In genomic region chr22:27217154-27217553, GRCh38 we compare ENCODE assay signal across 16 cellular contexts.
DNase-seq lines count a peak whose midpoint lies in the region; ATAC-seq, FAIRE-seq and TF ChIP-seq lines count a peak whose summit lies in the region.
"Had no signal": no experiment of that assay in that cellular context is flagged by ENCODE, and none has a peak within 500 bp of the region (broad histone marks: within the 10 kb centered on the region; RNA-seq: fewer than 3 reads in every experiment).

No MANE protein-coding gene starts in this region.

- H2AFZ ChIP-seq in K562 (ENCODE audit: low read depth, low read length), result no peak overlapping the region

- POLR2A ChIA-PET in K562 (lab: Yijun Ruan, JAX), result no interaction called here
- POLR2A ChIA-PET in A673 (lab: Charles Lee; ENCODE audit: low non-redundant PET), result no interaction called here

- H3K9me3 ChIP-seq in BE2C, result no peaks in the 10 kb centered on the region
- no peaks in the 10 kb centered on the region for H3K9me3 ChIP-seq in K562 (replicated peaks; ENCODE audit: control insufficient read depth, insufficient read depth, low read depth, low read length)
- H3K9me3 ChIP-seq in sigmoid colon, result no peaks in the 10 kb centered on the region
- H3K9me3 ChIP-seq in ascending aorta, result no peaks in the 10 kb centered on the region
- no peaks in the 10 kb centered on the region for H3K9me3 ChIP-seq in A673 (ENCODE audit: low read depth, low read length, poor library complexity, severe bottlenecking)
- H3K9me3 ChIP-seq: BLaER1, Caco-2, HAP-1 had no signal

- in situ Hi-C loops in K562 (cut with MboI), result no loop called here

- peak; percentile 65 for DNase-seq in BE2C
- DNase-seq in K562 (ENCODE audit: extremely low read depth in 1 of 4, low spot score in 3 of 4), result no peak
- no peak for DNase-seq in sigmoid colon
- no peak for DNase-seq in ascending aorta (ENCODE audit: low spot score in 2 of 2)
- DNase-seq in A673 (ENCODE audit: low spot score), result no peak
- DNase-seq: Caco-2; CD8-positive, alpha-beta memory T cell; GF-D8; GOT3 had no signal

- TF ChIP-seq EP300 in K562 (IDR thresholded peaks at IDR 0.05; ENCODE audit: low read length), result no peak
- TF ChIP-seq EP300 in sigmoid colon (IDR thresholded peaks at IDR 0.05), result no peak

- TF ChIP-seq POLR2A in K562 (conservative IDR thresholded peaks at IDR 0.05) (no peak), sigmoid colon (IDR thresholded peaks at IDR 0.05) (no peak)

- H3K4me3 ChIP-seq in BE2C (ENCODE audit: low read depth, low read length) (no peak overlapping the region), K562 (no peak overlapping the region), sigmoid colon (no peak overlapping the region), ascending aorta (no peak overlapping the region), A673 (ENCODE audit: low read depth, low read length, poor library complexity, severe bottlenecking) (no peak overlapping the region)
- H3K4me3 ChIP-seq: BLaER1, HAP-1 had no signal

- H3K27ac Mint-ChIP-seq in nephron, result peak overlapping the region in 2 of 3 experiments; percentile 43 to 63
- H3K27ac Mint-ChIP-seq: CD8-positive, alpha-beta memory T cell; IgD-negative memory B cell had no signal

- no peaks in the 10 kb centered on the region for H3K36me3 Mint-ChIP-seq in nephron (ENCODE audit: low read depth)
- H3K36me3 Mint-ChIP-seq: CD8-positive, alpha-beta memory T cell; IgD-negative memory B cell had no signal

- H3K79me2 ChIP-seq in K562 (ENCODE audit: control insufficient read depth, insufficient read depth, low read length), result no peaks in the 10 kb centered on the region

- no peaks in the 10 kb centered on the region; the same call in 1 of the 2 replicates for H4K20me1 ChIP-seq in K562 (replicated peaks; ENCODE audit: control insufficient read depth, insufficient read depth, low read length)
- H4K20me1 ChIP-seq: BLaER1 had no signal

- FAIRE-seq in K562 (lab: Jason Lieb, UNC), result no peak
- FAIRE-seq: A204.1, GM18507 had no signal

- no peak overlapping the region for H3K4me2 ChIP-seq in K562 (ENCODE audit: insufficient read depth, low read length)
- H3K4me2 ChIP-seq: BLaER1 had no signal

- H3K36me3 ChIP-seq in BE2C (no peaks in the 10 kb centered on the region), K562 (ENCODE audit: control insufficient read depth, insufficient read depth, low read length) (no peaks in the 10 kb centered on the region), sigmoid colon (no peaks in the 10 kb centered on the region), ascending aorta (no peaks in the 10 kb centered on the region), A673 (ENCODE audit: insufficient read depth, low read length, poor library complexity, severe bottlenecking) (no peaks in the 10 kb centered on the region)
- H3K36me3 ChIP-seq: BLaER1, HAP-1 had no signal

- H3K9me1 ChIP-seq in K562 (ENCODE audit: control insufficient read depth, insufficient read depth, low read length), result no peaks in the 10 kb centered on the region

- no peak for TF ChIP-seq RAD21 in K562 (CRISPR knock-in tag; conservative IDR thresholded peaks at IDR 0.05 in 1 of 2, IDR thresholded peaks at IDR 0.05 in 1 of 2)

- H3K4me1 ChIP-seq in BE2C (peaks cover 12% of the 10 kb centered on the region), K562 (replicated peaks in 1 of 2; ENCODE audit: control insufficient read depth in 2 of 2, insufficient read depth in 2 of 2, low read length in 2 of 2) (no peaks in the 10 kb centered on the region), sigmoid colon (peaks cover 0 to 57% (median 41%) of the 10 kb centered on the region in 4 donors), ascending aorta (peaks cover 11 to 25% of the 10 kb centered on the region in 2 donors), A673 (ENCODE audit: insufficient read depth, low read length, poor library complexity, severe bottlenecking) (peaks cover 9% of the 10 kb centered on the region)

- H3K27me3 ChIP-seq in BE2C, result no peaks in the 10 kb centered on the region
- H3K27me3 ChIP-seq in K562 (ENCODE audit: control insufficient read depth in 2 of 2, insufficient read depth in 2 of 2, low read length in 2 of 2), result 0 out of 5 replicates have a peak, but pooled peaks cover 0 to 8% of the 10 kb centered on the region in 2 experiments
- H3K27me3 ChIP-seq in sigmoid colon, result no peaks in the 10 kb centered on the region
- no peaks in the 10 kb centered on the region for H3K27me3 ChIP-seq in ascending aorta
- no peaks in the 10 kb centered on the region for H3K27me3 ChIP-seq in A673 (replicated peaks; ENCODE audit: insufficient read depth, low read depth, low read length, poor library complexity)
- H3K27me3 ChIP-seq: BLaER1 had no signal

- H3K4me3 Mint-ChIP-seq in nephron, result no peak overlapping the region
- H3K4me3 Mint-ChIP-seq: CD8-positive, alpha-beta memory T cell; IgD-negative memory B cell had no signal

- no peak overlapping the region for H3K9ac ChIP-seq in K562 (ENCODE audit: insufficient read depth in 1 of 2, low read depth in 2 of 2, low read length in 2 of 2)
- H3K9ac ChIP-seq: BLaER1 had no signal

- no peaks in the 10 kb centered on the region for H3K9me3 Mint-ChIP-seq in nephron
- H3K9me3 Mint-ChIP-seq: CD8-positive, alpha-beta memory T cell had no signal

- peaks cover 64% of the 10 kb centered on the region for H3K4me1 Mint-ChIP-seq in nephron
- H3K4me1 Mint-ChIP-seq: CD8-positive, alpha-beta memory T cell; IgD-negative memory B cell had no signal

- no peak for ATAC-seq in K562
- ATAC-seq in GM21576 (IDR thresholded peaks at IDR 0.05; ENCODE audit: unreplicated experiment), result no peak

- BruUV-seq in K562 (replicated peaks; lab: Mats Ljungman, UMichigan), result no TSS peak
- BruUV-seq in A673 (replicated peaks; lab: Mats Ljungman, UMichigan), result no TSS peak

- H3K27ac ChIP-seq in K562 (ENCODE audit: extremely low read depth, low read depth, low read length) (no peak overlapping the region), sigmoid colon (peak overlapping the region; percentile 9 to 80 (median 60)), ascending aorta (no peak overlapping the region), A673 (ENCODE audit: low read depth, low read length, poor library complexity, severe bottlenecking) (no peak overlapping the region)
- H3K27ac ChIP-seq: BLaER1 had no signal

- CTCF ChIA-PET in K562 (lab: Yijun Ruan, JAX; ENCODE audit: low intra/inter-chr PET ratio), result no interaction called here
- CTCF ChIA-PET in A673 (lab: Charles Lee), result no interaction called here

- TF ChIP-seq CTCF in BE2C (IDR thresholded peaks at IDR 0.05; ENCODE audit: low read depth, low read length) (peak; percentile 32; the same call in 1 of the 2 replicates), K562 (IDR thresholded peaks at IDR 0.05 in 2 of 3, conservative IDR thresholded peaks at IDR 0.05 in 1 of 3; ENCODE audit: insufficient read depth in 2 of 3, low read depth in 1 of 3, low read length in 3 of 3) (no peak), nephron (IDR thresholded peaks at IDR 0.05; ENCODE audit: unreplicated experiment in 3 of 3) (no peak), sigmoid colon (IDR thresholded peaks at IDR 0.05) (no peak), ascending aorta (IDR thresholded peaks at IDR 0.05) (no peak), A673 (conservative IDR thresholded peaks at IDR 0.05; ENCODE audit: low read depth, low read length) (no peak)

- WGBS in K562 (ENCODE audit: insufficient coverage, low coverage, missing lambda C conversion rate), result 0% methylated on average over 3 of the region's 3 CpGs
- 69 to 77% methylated on average over 3 of the region's 3 CpGs for WGBS in sigmoid colon, 2 donors

- intact Hi-C loops in K562 (cut with micrococcal nuclease), result no loop called here
- intact Hi-C loops in sigmoid colon (cut with DNase I), result no loop called here
- intact Hi-C loops in ascending aorta (cut with DNase I), result loop anchor here (10.0 kb wide), 1 partner anchor 588 kb away; the partner anchor contains the start of gene MN1
- intact Hi-C loops in A673 (cut with micrococcal nuclease; ENCODE audit: unreplicated experiment), result no loop called here

- H3K27me3 Mint-ChIP-seq in nephron (ENCODE audit: low read depth), result peaks cover 8% of the 10 kb centered on the region

TF ChIP-seq in K562, 482 proteins besides CTCF, POLR2A, EP300 and RAD21:
- TF ChIP-seq RBM25 (IDR thresholded peaks at IDR 0.05; ENCODE audit: low read depth, low read length, severe bottlenecking), result peak; percentile 25
- no peak for TF ChIP-seq SIRT6 (IDR thresholded peaks at IDR 0.05; ENCODE audit: low read depth, low read length)

Comparison
In these comparisons a context has a peak if more than half of its experiments do, and no peak if none do; other contexts are left out.
1. H3K27ac ChIP-seq: peak in sigmoid colon (4 of 4); none in K562 (single experiment), ascending aorta (0 of 2) and A673 (single experiment).